Comparison of ENCODE assay signal across 16 cellular contexts in genomic region chr5:178123987-178124925, GRCh38.
DNase-seq lines count a peak whose midpoint lies in the region; ATAC-seq lines count a peak whose summit lies in the region.
"Had no signal": no experiment of that assay in that cellular context is flagged by ENCODE, and none has a peak within 500 bp of the region (broad histone marks: within the 10 kb centered on the region; RNA-seq: fewer than 3 reads in every experiment).

No MANE protein-coding gene starts in this region.

- H3K4me1 Mint-ChIP-seq in stimulated activated naive B cell treated with anti-CD40 and anti-IgM and Interleukin-4, amounts not matched to agents 10 μg/mL and 1 μg/mL and 100 μg/mL, for 72 hours: peaks cover 32 to 61% of the 10 kb centered on the region in 2 donors

- H3K36me3 Mint-ChIP-seq in stimulated activated naive B cell treated with anti-CD40 and anti-IgM and Interleukin-4, amounts not matched to agents 10 μg/mL and 1 μg/mL and 100 μg/mL, for 72 hours: peaks cover 17 to 22% of the 10 kb centered on the region in 2 donors
- H3K36me3 Mint-ChIP-seq: activated naive CD4-positive, alpha-beta T cell treated with anti-CD3 and anti-CD28 coated beads, Interleukin-2, amount 10 ng/mL, durations not matched to agents 7 days and 5 days; naive B cell had no signal

- H3K4me3 Mint-ChIP-seq in stimulated activated naive B cell treated with anti-CD40 and anti-IgM and Interleukin-4, amounts not matched to agents 10 μg/mL and 1 μg/mL and 100 μg/mL, for 72 hours: no peak overlapping the region
- H3K4me3 Mint-ChIP-seq: activated naive CD4-positive, alpha-beta T cell treated with anti-CD3 and anti-CD28 coated beads, Interleukin-2, amount 10 ng/mL, durations not matched to agents 7 days and 5 days; CD8-positive, alpha-beta T cell had no signal

- H3K4me3 ChIP-seq in NT2/D1 (ENCODE audit: insufficient read length, low read depth): no peak overlapping the region
- H3K4me3 ChIP-seq: SJSA1 had no signal

- peak overlapping the region; percentile 9 for H3K9ac ChIP-seq in NT2/D1 (ENCODE audit: insufficient read length, low read depth)

- H3K36me3 ChIP-seq in NT2/D1 (ENCODE audit: insufficient read depth, insufficient read length, low read length): peaks cover 53% of the 10 kb centered on the region

- H3K27me3 Mint-ChIP-seq in stimulated activated naive B cell treated with anti-CD40 and anti-IgM and Interleukin-4, amounts not matched to agents 10 μg/mL and 1 μg/mL and 100 μg/mL, for 72 hours: no peaks in the 10 kb centered on the region
- H3K27me3 Mint-ChIP-seq: naive B cell had no signal

- no peaks in the 10 kb centered on the region for H3K9me3 ChIP-seq in NT2/D1 (ENCODE audit: insufficient read depth, low read length)
- H3K9me3 ChIP-seq: SJSA1 had no signal

- no peaks in the 10 kb centered on the region for H3K27me3 ChIP-seq in NT2/D1 (ENCODE audit: insufficient read depth, insufficient read length)
- H3K27me3 ChIP-seq: SJSA1 had no signal

- H3K27ac Mint-ChIP-seq in stimulated activated naive B cell treated with anti-CD40 and anti-IgM and Interleukin-4, amounts not matched to agents 10 μg/mL and 1 μg/mL and 100 μg/mL, for 72 hours: peak overlapping the region; percentile 65
- H3K27ac Mint-ChIP-seq: activated naive CD4-positive, alpha-beta T cell treated with anti-CD3 and anti-CD28 coated beads, Interleukin-2, amount 10 ng/mL, durations not matched to agents 7 days and 5 days; CD8-positive, alpha-beta T cell had no signal

- peak; percentile 45 for DNase-seq in DMS 273 (lab: John Stamatoyannopoulos, UW; ENCODE audit: unreplicated experiment)
- DNase-seq in DMS 273 treated with DMSO at 0.1 percent for 48 hours (lab: John Stamatoyannopoulos, UW): no peak
- no peak for DNase-seq in NT2/D1 (ENCODE audit: low read depth, low spot score)
- DNase-seq in islet precursor cell: peak; percentile 62
- no peak for DNase-seq in stimulated activated naive B cell treated with anti-CD40 and anti-IgM and Interleukin-4, amounts not matched to agents 10 μg/mL and 1 μg/mL and 100 μg/mL, for 72 hours
- DNase-seq in NCI-H1694 (lab: John Stamatoyannopoulos, UW): no peak
- DNase-seq: activated naive CD4-positive, alpha-beta T cell treated with anti-CD3 and anti-CD28 coated beads, Interleukin-2, amount 10 ng/mL, durations not matched to agents 7 days and 5 days; CD8-positive, alpha-beta T cell; HCEC 1CT; MM.1S; naive B cell; NCI-H2107 had no signal

- no peaks in the 10 kb centered on the region for H3K9me3 Mint-ChIP-seq in stimulated activated naive B cell treated with anti-CD40 and anti-IgM and Interleukin-4, amounts not matched to agents 10 μg/mL and 1 μg/mL and 100 μg/mL, for 72 hours
- H3K9me3 Mint-ChIP-seq: activated naive CD4-positive, alpha-beta T cell treated with anti-CD3 and anti-CD28 coated beads, Interleukin-2, amount 10 ng/mL, durations not matched to agents 7 days and 5 days; CD8-positive, alpha-beta T cell; naive B cell had no signal

- ATAC-seq in stimulated activated naive B cell treated with anti-CD40 and anti-IgM and Interleukin-4, amounts not matched to agents 10 μg/mL and 1 μg/mL and 100 μg/mL, for 72 hours (replicated peaks): no peak
- ATAC-seq in HG03175 (IDR thresholded peaks at IDR 0.05; ENCODE audit: unreplicated experiment): no peak
- ATAC-seq in GM21447 (IDR thresholded peaks at IDR 0.05; ENCODE audit: unreplicated experiment): no peak
- ATAC-seq: CD8-positive, alpha-beta T cell; right cardiac atrium had no signal

- H3K4me1 ChIP-seq in NT2/D1 (ENCODE audit: insufficient read depth, insufficient read length): peaks cover 42% of the 10 kb centered on the region
- H3K4me1 ChIP-seq: SJSA1 had no signal

Comparison
In these comparisons a context has a peak if more than half of its experiments do, and no peak if none do; other contexts are left out.
1. DNase-seq: peak in DMS 273 (single experiment) and islet precursor cell (single experiment); none in DMS 273 treated with DMSO at 0.1 percent for 48 hours (single experiment), NT2/D1 (single experiment), stimulated activated naive B cell treated with anti-CD40 and anti-IgM and Interleukin-4, amounts not matched to agents 10 μg/mL and 1 μg/mL and 100 μg/mL, for 72 hours (single experiment) and NCI-H1694 (single experiment).